ENCODE assay signal across 12 cellular contexts in the genomic region with DNA sequence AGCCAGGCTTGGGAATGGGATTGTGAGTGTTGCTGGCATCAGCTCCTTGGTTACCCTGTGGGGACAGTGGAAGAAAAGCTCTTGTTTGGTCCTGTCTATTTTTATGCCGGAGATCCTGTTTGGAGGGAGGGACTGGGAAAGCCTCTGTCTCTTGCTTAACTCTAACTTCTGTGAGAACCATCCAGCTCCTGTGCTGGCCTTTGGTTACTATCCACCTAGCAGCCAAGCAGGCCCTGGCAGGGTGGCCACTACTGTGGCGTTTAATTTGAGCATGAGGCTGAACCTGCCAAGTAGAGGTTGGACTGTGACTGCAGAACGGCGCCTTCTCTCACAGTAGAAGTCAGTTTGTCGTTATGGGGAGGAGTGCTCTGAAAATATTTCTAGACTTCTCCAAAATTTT.
DNase-seq lines count a peak whose midpoint lies in the region; ATAC-seq, FAIRE-seq and TF ChIP-seq lines count a peak whose summit lies in the region.
"Had no signal": no experiment of that assay in that cellular context is flagged by ENCODE, and none has a peak within 500 bp of the region (broad histone marks: within the 10 kb centered on the region; RNA-seq: fewer than 3 reads in every experiment).

No MANE protein-coding gene starts in this region.

- no peak for ATAC-seq in GM18870 (IDR thresholded peaks at IDR 0.05; ENCODE audit: unreplicated experiment)

- H3K36me3 ChIP-seq in GM23248 (ENCODE audit: low read depth), result peaks cover 15% of the 10 kb centered on the region

- no peaks in the 10 kb centered on the region for H3K9me2 ChIP-seq in GM23248 (ENCODE audit: insufficient read depth)

- H3K9me3 ChIP-seq in GM23248 (ENCODE audit: low read depth), result no peaks in the 10 kb centered on the region

- H3K9ac ChIP-seq in GM23248, result 0 out of 2 replicates have a peak overlapping the region, but pooled peaks have one; percentile 6

- no peak for FAIRE-seq in GM12891 (lab: Jason Lieb, UNC)

- DNase-seq in AG10803 (ENCODE audit: low read depth) (peak; percentile 54), GM23248 (peak; percentile 39), globus pallidus (ENCODE audit: low spot score) (peak; percentile 49), osteocyte (ENCODE audit: extremely low spot score, unreplicated experiment) (no peak), GM12891 (ENCODE audit: insufficient read length, low spot score) (no peak), NCI-H2107 treated with DMSO at 0.1 percent for 48 hours (lab: John Stamatoyannopoulos, UW; ENCODE audit: unreplicated experiment) (no peak), islet precursor cell (no peak)
- DNase-seq: activated CD4-positive, alpha-beta T cell treated with anti-CD3 and anti-CD28 coated beads, Interleukin-2, amount 50 U/mL, for 1 hour; COR-L47; foreskin melanocyte; kidney glomerular epithelial cell had no signal

- H3K79me2 ChIP-seq in GM23248 (ENCODE audit: insufficient read depth), result no peaks in the 10 kb centered on the region

- peaks cover 13% of the 10 kb centered on the region; the same call in 1 of the 2 replicates for H3K4me1 ChIP-seq in GM23248 (ENCODE audit: insufficient read depth)

- H3K27me3 ChIP-seq in GM23248 (replicated peaks; ENCODE audit: insufficient read depth), result no peaks in the 10 kb centered on the region

- H3K27ac ChIP-seq in GM23248, result peak overlapping the region; percentile 21

- H3K27me3 Mint-ChIP-seq in osteocyte (ENCODE audit: unreplicated experiment), result no peaks in the 10 kb centered on the region

- peaks cover 18% of the 10 kb centered on the region for H3K4me1 Mint-ChIP-seq in osteocyte (ENCODE audit: unreplicated experiment)

- in situ Hi-C loops in GM23248 (cut with MboI), result no loop called here

- no peaks in the 10 kb centered on the region for H3K9me3 Mint-ChIP-seq in osteocyte (ENCODE audit: unreplicated experiment)

- H3K4me2 ChIP-seq in GM23248 (ENCODE audit: unreplicated experiment), result no peak overlapping the region

- no peak for TF ChIP-seq CTCF in AG10803 (conservative IDR thresholded peaks at IDR 0.05; ENCODE audit: low read length)
- no peak for TF ChIP-seq CTCF in osteocyte (IDR thresholded peaks at IDR 0.05)

- TF ChIP-seq POLR2A in GM12891 (IDR thresholded peaks at IDR 0.05; ENCODE audit: low read depth, low read length), result no peak

- H4K20me1 ChIP-seq in GM23248 (ENCODE audit: insufficient read depth), result no peaks in the 10 kb centered on the region

- no peak overlapping the region for H2AFZ ChIP-seq in GM23248

- 34% methylated on average over 5 of the region's 5 CpGs for WGBS in GM23248 (ENCODE audit: low coverage in 1 of 2, low lambda C conversion rate in 2 of 2, missing lambda C conversion rate in 2 of 2), 2 experiments

- H3K4me3 ChIP-seq in AG10803 (ENCODE audit: low read length) (no peak overlapping the region), GM23248 (no peak overlapping the region)

- peak overlapping the region; percentile 61 for H3K27ac Mint-ChIP-seq in osteocyte (ENCODE audit: unreplicated experiment)

- peaks cover 18% of the 10 kb centered on the region for H3F3A ChIP-seq in GM23248 (ENCODE audit: insufficient read depth)

- no peak overlapping the region for H3K4me3 Mint-ChIP-seq in osteocyte (ENCODE audit: unreplicated experiment)

- H3K36me3 Mint-ChIP-seq in osteocyte (ENCODE audit: unreplicated experiment), result peaks cover 43% of the 10 kb centered on the region

TF ChIP-seq in GM12891, 5 proteins besides CTCF, POLR2A, EP300 and RAD21:
- TF ChIP-seq POLR2AphosphoS5 (IDR thresholded peaks at IDR 0.05; ENCODE audit: low read depth, low read length), result no peak

Comparison
In these comparisons a context has a peak if more than half of its experiments do, and no peak if none do; other contexts are left out.
1. DNase-seq: peak in AG10803 (single experiment), GM23248 (single experiment) and globus pallidus (single experiment); none in osteocyte (single experiment), GM12891 (single experiment), NCI-H2107 treated with DMSO at 0.1 percent for 48 hours (single experiment) and islet precursor cell (single experiment).